Comparison of ENCODE assay signal across 23 cellular contexts in the genomic region with DNA sequence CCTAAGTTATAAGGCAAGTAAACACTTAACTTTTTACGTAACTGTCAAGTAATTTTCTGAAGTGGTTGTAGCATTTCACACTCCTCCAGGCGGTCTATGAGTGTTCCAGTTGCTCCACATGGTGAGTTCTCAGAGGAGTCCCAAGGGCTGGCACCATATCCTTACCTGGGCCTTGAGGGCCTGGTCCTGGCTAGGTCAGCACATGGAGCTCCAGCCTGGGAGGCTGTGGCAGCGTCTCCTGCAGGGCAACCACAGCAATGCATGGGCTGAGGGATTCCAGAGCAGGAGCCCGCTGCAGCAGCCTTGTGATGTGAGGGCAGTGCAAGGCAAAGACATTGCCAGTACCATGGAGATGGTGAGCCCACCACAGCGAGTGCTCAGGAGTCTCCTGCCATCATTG. TPM values are rescaled to one million over a fixed set of nuclear protein-coding genes. Genes with fewer than 3 reads are reported as not detected.
DNase-seq lines count a peak whose midpoint lies in the region; ATAC-seq, FAIRE-seq and TF ChIP-seq lines count a peak whose summit lies in the region.
"Had no signal": no experiment of that assay in that cellular context is flagged by ENCODE, and none has a peak within 500 bp of the region (broad histone marks: within the 10 kb centered on the region; RNA-seq: fewer than 3 reads in every experiment).

No MANE protein-coding gene starts in this region.

- FAIRE-seq in GM12878 (lab: Jason Lieb, UNC), result no peak
- FAIRE-seq: G401.6 had no signal

- H3K27me3 ChIP-seq in GM06990 (replicated peaks; ENCODE audit: control insufficient read depth, insufficient read depth, low read length) (no peaks in the 10 kb centered on the region), GM12878 (replicated peaks in 1 of 2; ENCODE audit: control insufficient read depth in 2 of 2, insufficient read depth in 2 of 2, low read length in 1 of 2) (no peaks in the 10 kb centered on the region; a peak in 1 of 4 replicates)

- no peak overlapping the region for H2AFZ ChIP-seq in GM12878 (ENCODE audit: control insufficient read depth, low read depth, low read length)

- WGBS in GM12878 (ENCODE audit: insufficient coverage, insufficient replicate concordance, low lambda C conversion rate, missing lambda C conversion rate), result 31% methylated on average over 5 of the region's 5 CpGs

- H3K9me3 ChIP-seq in HEK293 (ENCODE audit: control insufficient read depth, insufficient read depth, low read depth, low read length), result no peaks in the 10 kb centered on the region
- H3K9me3 ChIP-seq in GM12878 (replicated peaks; ENCODE audit: control insufficient read depth, insufficient read depth, low read length), result no peaks in the 10 kb centered on the region; the same call in 2 of the 3 replicates
- H3K9me3 ChIP-seq: thoracic aorta had no signal

- intact Hi-C loops in GM12878 (cut with micrococcal nuclease; ENCODE audit: unreplicated experiment), result loop anchor here (1.0 to 5.0 kb wide), 3 partner anchors 100 to 548 kb away; no protein-coding TSS in a partner anchor

- DNase-seq in GM06990 (ENCODE audit: extremely low read depth, insufficient read length), result no peak
- DNase-seq in GM12878 (ENCODE audit: low read depth, low spot score), result no peak
- peak; percentile 8 for DNase-seq in iris pigment epithelial cell (ENCODE audit: low read depth)
- no peak for DNase-seq in GF-D8 (lab: John Stamatoyannopoulos, UW)
- no peak for DNase-seq in NCI-H226
- DNase-seq: activated CD4-positive, alpha-beta memory T cell treated with anti-CD3 and anti-CD28 coated beads, Interleukin-2, amount 10 ng/mL, durations not matched to agents 7 days and 5 days; activated naive CD8-positive, alpha-beta T cell treated with anti-CD3 and anti-CD28 coated beads for 36 hours; activated T-cell treated with anti-CD3 and anti-CD28 coated beads, Interleukin-2, amount 50 U/mL, for 72 hours; caudate nucleus; effector CD4-positive, alpha-beta T cell; hypothalamus; KBM-7; left colon; NCI-H1417 treated with DMSO at 0.1 percent for 48 hours; NCI-H748 treated with DMSO at 0.1 percent for 48 hours; stimulated activated CD4-positive, alpha-beta T cell treated with anti-CD3 and anti-CD28 coated beads, Interleukin-4, amount 100 ng/mL, for 24 hours had no signal

- in situ Hi-C loops in GM12878 (cut with MboI), result loop anchor here (5.0 kb wide), 2 partner anchors 195 to 550 kb away; no protein-coding TSS in a partner anchor

- H3K4me2 ChIP-seq in GM12878 (ENCODE audit: control insufficient read depth, insufficient read depth), result no peak overlapping the region

- H3K4me1 ChIP-seq in HEK293 (ENCODE audit: control insufficient read depth, insufficient read depth, low read length), result no peaks in the 10 kb centered on the region
- no peaks in the 10 kb centered on the region; the same call in 1 of the 2 replicates for H3K4me1 ChIP-seq in GM12878 (ENCODE audit: control insufficient read depth, insufficient read depth, low read length)

- no peak for TF ChIP-seq EP300 in GM12878 (IDR thresholded peaks at IDR 0.05; ENCODE audit: borderline replicate concordance in 1 of 2, control insufficient read depth in 1 of 2, low read depth in 2 of 2, low read length in 2 of 2)

- H3K27ac ChIP-seq in HEK293 (ENCODE audit: extremely low read depth, low read depth, low read length), result no peak overlapping the region
- H3K27ac ChIP-seq in GM12878 (ENCODE audit: control insufficient read depth, insufficient read depth), result no peak overlapping the region
- H3K27ac ChIP-seq: thoracic aorta had no signal

- ATAC-seq in GM12878, result no peak
- ATAC-seq in GM18861 (IDR thresholded peaks at IDR 0.05; ENCODE audit: unreplicated experiment), result no peak
- ATAC-seq in GM19452 (IDR thresholded peaks at IDR 0.05; ENCODE audit: unreplicated experiment), result no peak
- ATAC-seq: activated T-cell treated with anti-CD3 and anti-CD28 coated beads, Interleukin-2, amount 50 U/mL, for 72 hours; left colon; Panc1 had no signal

- TF ChIP-seq RAD21 in GM12878 (IDR thresholded peaks at IDR 0.05; ENCODE audit: insufficient read depth, low read depth, low read length), result no peak

- H3K79me2 ChIP-seq in GM12878 (ENCODE audit: control insufficient read depth, insufficient read depth, low read length), result no peaks in the 10 kb centered on the region

- RAD21 ChIA-PET in GM12878 (lab: Charles Lee; ENCODE audit: unreplicated experiment), result interaction anchor here (0.8 to 5.8 kb wide), 6 partner anchors 41 to 548 kb away, joined by 3 to 90 read pairs (median 4); no protein-coding TSS in a partner anchor

- H3K36me3 ChIP-seq in GM06990 (ENCODE audit: control insufficient read depth, insufficient read depth, low read length) (no peaks in the 10 kb centered on the region), HEK293 (ENCODE audit: control insufficient read depth in 2 of 2, insufficient read depth in 1 of 2, low read length in 2 of 2) (no peaks in the 10 kb centered on the region), GM12878 (ENCODE audit: control insufficient read depth in 2 of 2, insufficient read depth in 2 of 2, low read length in 1 of 2) (no peaks in the 10 kb centered on the region)
- H3K36me3 ChIP-seq: thoracic aorta had no signal

- no peak overlapping the region for H3K4me3 ChIP-seq in GM06990 (replicated peaks; ENCODE audit: low read depth, low read length)
- H3K4me3 ChIP-seq in HEK293 (ENCODE audit: low read depth, low read length), result no peak overlapping the region
- no peak overlapping the region for H3K4me3 ChIP-seq in GM12878
- H3K4me3 ChIP-seq: thoracic aorta had no signal

- H3K9ac ChIP-seq in GM12878 (ENCODE audit: control insufficient read depth, insufficient read depth, low read length), result no peak overlapping the region

- POLR2A ChIA-PET in HEK293 (lab: Yijun Ruan, JAX) (no interaction called here), GM12878 (lab: Charles Lee) (no interaction called here)

- H4K20me1 ChIP-seq in GM12878 (ENCODE audit: control insufficient read depth, insufficient read depth), result no peaks in the 10 kb centered on the region

- CTCF ChIA-PET in HEK293 (lab: Yijun Ruan, JAX), result interaction anchor here (0.6 to 7.3 kb wide), 10 partner anchors 7 to 331 kb away, joined by 3 to 104 read pairs (median 4); no protein-coding TSS in a partner anchor
- CTCF ChIA-PET in GM12878 (lab: Yijun Ruan, JAX), result interaction anchor here (0.6 to 8.3 kb wide), 13 partner anchors 8 to 1865 kb away, joined by 3 to 162 read pairs (median 5); no protein-coding TSS in a partner anchor

- no peak for TF ChIP-seq POLR2A in GM12878 (IDR thresholded peaks at IDR 0.05; ENCODE audit: low read depth, low read length)

- peak; percentile 33 for TF ChIP-seq CTCF in GM06990 (IDR thresholded peaks at IDR 0.05; ENCODE audit: insufficient read depth, low read length, poor library complexity, severe bottlenecking)
- TF ChIP-seq CTCF in HEK293 (tag by site-specific recombination; IDR thresholded peaks at IDR 0.05), result no peak
- TF ChIP-seq CTCF in GM12878 (IDR thresholded peaks at IDR 0.05 in 2 of 3, conservative IDR thresholded peaks at IDR 0.05 in 1 of 3; ENCODE audit: control insufficient read depth in 2 of 3, extremely low read depth in 1 of 3, insufficient read depth in 1 of 3, low read depth in 3 of 3, low read length in 3 of 3), result peak in 2 of 3 experiments; percentile 19 to 23; a peak in 2 of 6 replicates

- no TSS peak for BruUV-seq in GM12878 (replicated peaks; lab: Mats Ljungman, UMichigan)

- SMC1A ChIA-PET in GM12878 (lab: Charles Lee; ENCODE audit: uncharacterized antibody, unreplicated experiment), result interaction anchor here (0.8 to 8.2 kb wide), 10 partner anchors 14 to 267 kb away, joined by 3 to 110 read pairs (median 4); no protein-coding TSS in a partner anchor

TF ChIP-seq in GM12878, 131 proteins besides CTCF, POLR2A, EP300 and RAD21 (continues in another document):
- no peak for TF ChIP-seq BACH1 (IDR thresholded peaks at IDR 0.05; ENCODE audit: borderline replicate concordance)

RNA-seq across cellular contexts. Expression of a gene that starts 32.2 kb away (rescaled TPM):
- total RNA-seq in GM12878 (2013; cell fraction: nucleolus; rRNA removed), result not detected in 2 replicates
- total RNA-seq in GM12878 (2014; rRNA removed) (0.11 TPM in 1 of 2 replicates, not detected in the other), GM12878 (2014; rRNA removed; fragmentation: Illumina TruSeq; extraction: Trizol) (not detected in 2 replicates), GM12878 (2021) (not detected in 2 replicates)
- not detected for polyA plus RNA-seq in GM12878 (2011; ENCODE audit: low read depth)
- polyA plus RNA-seq in GM12878 (2011; rRNA removed) (0.40 TPM in 1 of 2 replicates, not detected in the other), GM12878 (2014; fragmentation: Illumina TruSeq; extraction: Trizol) (not detected in 2 replicates), GM12878 (2014; fragmentation: Nextera tagmentation; extraction: Ambion mirVana) (under 1 TPM in 1 of 2 experiments, not detected in 1; 0.11 TPM), GM12878 (2014; rRNA removed) (0.10 TPM in 1 of 2 replicates, not detected in the other), GM12878 (2016; fragmentation: Nextera tagmentation; extraction: Ambion mirVana) (not detected)
- 0.22 and 0.43 TPM in 2 replicates for polyA plus RNA-seq in GM12878 (2011; cell fraction: cytosol; rRNA removed)
- polyA plus RNA-seq in GM12878 (2011; cell fraction: nucleus; rRNA removed), result 0.15 and 0.16 TPM in 2 replicates
- not detected in 2 replicates for polyA plus RNA-seq in GM12878 (2012)
- not detected in 2 replicates for polyA minus RNA-seq in GM12878 (2011; rRNA and poly(A)+ RNA removed)
- not detected in 2 replicates for polyA minus RNA-seq in GM12878 (2011; cell fraction: cytosol; rRNA and poly(A)+ RNA removed)
- polyA minus RNA-seq in GM12878 (2011; cell fraction: nucleus; rRNA and poly(A)+ RNA removed), result not detected in 2 replicates
- total RNA-seq: activated CD4-positive, alpha-beta memory T cell treated with anti-CD3 and anti-CD28 coated beads, Interleukin-2, amount 10 ng/mL, durations not matched to agents 7 days and 5 days; activated naive CD8-positive, alpha-beta T cell treated with anti-CD3 and anti-CD28 coated beads for 36 hours; activated T-cell treated with anti-CD3 and anti-CD28 coated beads, Interleukin-2, amount 50 U/mL, for 72 hours; left colon; osteoblast; thoracic aorta had no signal

RNA-seq across cellular contexts. Expression of a gene that starts 59.8 kb away (rescaled TPM):
- 0.35 TPM in 1 of 2 replicates, not detected in the other for total RNA-seq in GM12878 (2013; cell fraction: nucleolus; rRNA removed)
- total RNA-seq in GM12878 (2014; rRNA removed), result not detected in 2 replicates
- not detected in 2 replicates for total RNA-seq in GM12878 (2014; rRNA removed; fragmentation: Illumina TruSeq; extraction: Trizol)
- 0.18 and 0.29 TPM in 2 replicates for total RNA-seq in GM12878 (2021)
- 0.59 TPM for polyA plus RNA-seq in GM12878 (2011; ENCODE audit: low read depth)
- not detected in 2 replicates for polyA plus RNA-seq in GM12878 (2011; rRNA removed)
- polyA plus RNA-seq in GM12878 (2011; cell fraction: cytosol; rRNA removed), result 0.04 TPM in 1 of 2 replicates, not detected in the other
- 0.04 TPM in 1 of 2 replicates, not detected in the other for polyA plus RNA-seq in GM12878 (2011; cell fraction: nucleus; rRNA removed)
- polyA plus RNA-seq in GM12878 (2012), result 0.74 and 1.2 TPM in 2 replicates
- 0.03 TPM in 1 of 2 replicates, not detected in the other for polyA plus RNA-seq in GM12878 (2014; fragmentation: Illumina TruSeq; extraction: Trizol)
- not detected for polyA plus RNA-seq in GM12878 (2014; fragmentation: Nextera tagmentation; extraction: Ambion mirVana)
- 0.04 and 0.28 TPM in 2 replicates for polyA plus RNA-seq in GM12878 (2014; rRNA removed)
- under 1 TPM in 1 of 2 experiments, not detected in 1; 0.07 TPM for polyA plus RNA-seq in GM12878 (2016; fragmentation: Nextera tagmentation; extraction: Ambion mirVana)
- polyA minus RNA-seq in GM12878 (2011; rRNA and poly(A)+ RNA removed), result 0.07 and 0.21 TPM in 2 replicates
- not detected in 2 replicates for polyA minus RNA-seq in GM12878 (2011; cell fraction: cytosol; rRNA and poly(A)+ RNA removed)
- not detected in 2 replicates for polyA minus RNA-seq in GM12878 (2011; cell fraction: nucleus; rRNA and poly(A)+ RNA removed)
- total RNA-seq: osteoblast had no signal
